In the genomic region with DNA sequence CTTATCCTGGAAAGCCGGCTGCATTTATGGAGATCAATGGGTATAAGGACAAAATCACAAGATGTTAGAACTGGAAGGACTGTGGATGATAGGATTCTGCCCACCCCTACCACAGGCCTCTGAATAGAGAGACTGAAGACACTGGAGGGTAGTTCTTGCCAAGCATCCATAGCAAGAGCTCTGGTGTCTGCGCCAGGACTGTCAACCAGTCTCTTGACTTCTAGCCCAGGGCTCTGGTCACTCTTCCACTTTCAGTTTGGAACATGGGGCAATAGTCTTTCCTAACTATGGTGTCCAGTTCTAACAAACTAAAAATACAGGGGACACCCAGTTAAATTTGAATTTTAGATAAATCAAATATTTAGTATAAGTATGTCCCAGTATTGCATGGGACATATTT, we compare ENCODE assay signal across 1 cellular context.
TF ChIP-seq lines count a peak whose summit lies in the region.

No MANE protein-coding gene starts in this region.

TF ChIP-seq in GM23338, 12 proteins besides CTCF, POLR2A, EP300 and RAD21 (continued from another document):
- TF ChIP-seq ZNF462 (CRISPR knock-in tag; IDR thresholded peaks at IDR 0.05), result no peak
